ENCODE assay signal across 24 cellular contexts in genomic region chr1:38225745-38226144, GRCh38.
"Had no signal": no experiment of that assay in that cellular context is flagged by ENCODE, and none has a peak within 500 bp of the region (broad histone marks: within the 10 kb centered on the region; RNA-seq: fewer than 3 reads in every experiment).

No MANE protein-coding gene starts in this region.

- ATAC-seq: natural killer cell; psoas muscle; right cardiac atrium; right lobe of liver; stimulated activated memory B cell treated with anti-CD40 and anti-IgM and Interleukin-4, amounts not matched to agents 10 μg/mL and 1 μg/mL and 100 μg/mL, for 72 hours had no signal

- H3K4me3 ChIP-seq: neural progenitor cell, ovary, psoas muscle, right lobe of liver, sigmoid colon, stomach, thoracic aorta, thyroid gland, tibial nerve, upper lobe of left lung, vagina had no signal

- FAIRE-seq: small intestine had no signal

- DNase-seq: natural killer cell; occipital lobe; ovary; posterior cingulate gyrus; psoas muscle; right cardiac atrium; right lobe of liver; sigmoid colon; small intestine; stimulated activated CD4-positive, alpha-beta T cell treated with anti-CD3 and anti-CD28 coated beads, Interleukin-15, amount 100 ng/mL, for 24 hours; stimulated activated CD4-positive, alpha-beta T cell treated with anti-CD3 and anti-CD28 coated beads, Interleukin-2, amount 100 ng/mL, for 24 hours; stimulated activated CD4-positive, alpha-beta T cell treated with anti-CD3 and anti-CD28 coated beads, Interleukin-2, amount 100 ng/mL, for 48 hours; stimulated activated CD4-positive, alpha-beta T cell treated with anti-CD3 and anti-CD28 coated beads, Interleukin-4, amount 100 ng/mL, for 24 hours; stimulated activated naive CD4-positive, alpha-beta T cell treated with Interleukin-2 at 50 U/mL for 16 hours; stomach; thyroid gland; trophoblast cell; upper lobe of left lung had no signal

- H3K4me2 ChIP-seq: neural progenitor cell had no signal

- H3K79me2 ChIP-seq: parathyroid adenoma had no signal

- H3K9ac ChIP-seq: neural progenitor cell, parathyroid adenoma had no signal

- H3K27me3 ChIP-seq: neural progenitor cell, ovary, right lobe of liver, sigmoid colon, stomach, thyroid gland, tibial nerve, upper lobe of left lung, vagina had no signal

- H3K27ac ChIP-seq: neural progenitor cell, ovary, parathyroid adenoma, psoas muscle, right lobe of liver, sigmoid colon, stomach, thoracic aorta, thyroid gland, tibial nerve, upper lobe of left lung, vagina had no signal

- H3K36me3 ChIP-seq: neural progenitor cell, ovary, right lobe of liver, sigmoid colon, stomach, thoracic aorta, thyroid gland, tibial nerve, upper lobe of left lung, vagina had no signal

- H2AFZ ChIP-seq: parathyroid adenoma had no signal

- H3K9me3 ChIP-seq: ovary, psoas muscle, right lobe of liver, sigmoid colon, stomach, thoracic aorta, thyroid gland, tibial nerve, upper lobe of left lung, vagina had no signal

- H3K4me1 ChIP-seq: parathyroid adenoma, psoas muscle, right lobe of liver, sigmoid colon, stomach, thyroid gland, tibial nerve, vagina had no signal
